ENCODE assay signal across 15 cellular contexts in genomic region chr4:56464581-56464980, GRCh38. TPM values are rescaled to one million over a fixed set of nuclear protein-coding genes. Genes with fewer than 3 reads are reported as not detected.
A peak's percentile ranks its signal among the peaks of the same experiment; 100 is the strongest.
DNase-seq lines count a peak whose midpoint lies in the region; ATAC-seq and TF ChIP-seq lines count a peak whose summit lies in the region.
"Had no signal": no experiment of that assay in that cellular context is flagged by ENCODE, and none has a peak within 500 bp of the region (broad histone marks: within the 10 kb centered on the region; RNA-seq: fewer than 3 reads in every experiment).

No MANE protein-coding gene starts in this region.

- H3K36me3 Mint-ChIP-seq in Caco-2 (ENCODE audit: insufficient read depth, unreplicated experiment): peaks cover 71% of the 10 kb centered on the region
- peaks cover 48% of the 10 kb centered on the region for H3K36me3 Mint-ChIP-seq in activated naive CD8-positive, alpha-beta T cell treated with anti-CD3 and anti-CD28 coated beads for 36 hours
- H3K36me3 Mint-ChIP-seq in natural killer cell: peaks cover 10% of the 10 kb centered on the region
- H3K36me3 Mint-ChIP-seq in activated CD4-positive, alpha-beta memory T cell treated with anti-CD3 and anti-CD28 coated beads, Interleukin-2, amount 10 ng/mL, durations not matched to agents 7 days and 5 days (ENCODE audit: low read depth): peaks cover 38% of the 10 kb centered on the region

- H3K4me2 ChIP-seq in Karpas-422 (ENCODE audit: low read depth, low read length, poor library complexity, severe bottlenecking): peak overlapping the region; percentile 85

- H3K4me3 ChIP-seq in Caco-2 (ENCODE audit: low read depth, low read length) (no peak overlapping the region), Karpas-422 (ENCODE audit: low read length) (no peak overlapping the region)
- H3K4me3 ChIP-seq: gastroesophageal sphincter, Peyer's patch had no signal

- no peaks in the 10 kb centered on the region for H3K9me3 Mint-ChIP-seq in Caco-2 (ENCODE audit: unreplicated experiment)
- H3K9me3 Mint-ChIP-seq in activated naive CD8-positive, alpha-beta T cell treated with anti-CD3 and anti-CD28 coated beads for 36 hours: no peaks in the 10 kb centered on the region
- no peaks in the 10 kb centered on the region for H3K9me3 Mint-ChIP-seq in natural killer cell
- H3K9me3 Mint-ChIP-seq in activated CD4-positive, alpha-beta memory T cell treated with anti-CD3 and anti-CD28 coated beads, Interleukin-2, amount 10 ng/mL, durations not matched to agents 7 days and 5 days: no peaks in the 10 kb centered on the region

- H3K27me3 ChIP-seq in Caco-2 (replicated peaks; ENCODE audit: control insufficient read depth, insufficient read depth, low read length) (no peaks in the 10 kb centered on the region), Karpas-422 (ENCODE audit: low read length) (no peaks in the 10 kb centered on the region)
- H3K27me3 ChIP-seq: gastroesophageal sphincter, Peyer's patch had no signal

- ATAC-seq in natural killer cell: no peak
- ATAC-seq: gastroesophageal sphincter, sciatic nerve had no signal

- H3K4me3 Mint-ChIP-seq in Caco-2 (ENCODE audit: unreplicated experiment): peak overlapping the region; percentile 19
- H3K4me3 Mint-ChIP-seq in activated naive CD8-positive, alpha-beta T cell treated with anti-CD3 and anti-CD28 coated beads for 36 hours: peak overlapping the region; percentile 2
- peak overlapping the region; percentile 29 for H3K4me3 Mint-ChIP-seq in natural killer cell
- H3K4me3 Mint-ChIP-seq in activated CD4-positive, alpha-beta memory T cell treated with anti-CD3 and anti-CD28 coated beads, Interleukin-2, amount 10 ng/mL, durations not matched to agents 7 days and 5 days: no peak overlapping the region

- peaks cover 41% of the 10 kb centered on the region for H3K79me2 ChIP-seq in Karpas-422 (ENCODE audit: low read length)

- no peaks in the 10 kb centered on the region for H3K9me3 ChIP-seq in Caco-2
- H3K9me3 ChIP-seq in Karpas-422 (ENCODE audit: low read length): no peaks in the 10 kb centered on the region
- H3K9me3 ChIP-seq: gastroesophageal sphincter, Peyer's patch had no signal

- CTCF ChIA-PET in Caco-2 (lab: Charles Lee): no interaction called here
- CTCF ChIA-PET in activated CD4-positive, alpha-beta memory T cell treated with anti-CD3 and anti-CD28 coated beads, Interleukin-2, amount 10 ng/mL, durations not matched to agents 7 days and 5 days (lab: Charles Lee): interaction anchor here (0.7 to 2.5 kb wide), 5 partner anchors 8 to 374 kb away, joined by 3 to 26 read pairs (median 5); partner anchors contain the start of genes PAICS and PPAT

- peaks cover 18% of the 10 kb centered on the region; the same call in 1 of the 2 replicates for H4K20me1 ChIP-seq in Karpas-422 (ENCODE audit: insufficient read depth, low read depth, low read length)

- H3K27ac ChIP-seq in Karpas-422 (ENCODE audit: low read length): no peak overlapping the region
- H3K27ac ChIP-seq: gastroesophageal sphincter, Peyer's patch had no signal

- H3K27me3 Mint-ChIP-seq in Caco-2 (ENCODE audit: insufficient read depth, unreplicated experiment) (no peaks in the 10 kb centered on the region), natural killer cell (ENCODE audit: low read depth in 2 of 2) (no peaks in the 10 kb centered on the region)
- H3K27me3 Mint-ChIP-seq in activated naive CD8-positive, alpha-beta T cell treated with anti-CD3 and anti-CD28 coated beads for 36 hours: no peaks in the 10 kb centered on the region
- H3K27me3 Mint-ChIP-seq in activated CD4-positive, alpha-beta memory T cell treated with anti-CD3 and anti-CD28 coated beads, Interleukin-2, amount 10 ng/mL, durations not matched to agents 7 days and 5 days: no peaks in the 10 kb centered on the region

- TF ChIP-seq CTCF in Caco-2 (IDR thresholded peaks at IDR 0.05; ENCODE audit: insufficient read depth in 1 of 2, low read depth in 1 of 2, low read length in 1 of 2, severe bottlenecking in 1 of 2, unreplicated experiment in 1 of 2) (no peak), natural killer cell (IDR thresholded peaks at IDR 0.05) (no peak)

- H3K4me1 ChIP-seq in Caco-2: peaks cover 20% of the 10 kb centered on the region
- peaks cover 33% of the 10 kb centered on the region for H3K4me1 ChIP-seq in Karpas-422 (ENCODE audit: low read length)

- H2AFZ ChIP-seq in Karpas-422 (ENCODE audit: low read length): no peak overlapping the region

- H3K36me3 ChIP-seq in Caco-2 (ENCODE audit: control insufficient read depth, insufficient read depth, low read length) (peaks cover 2% of the 10 kb centered on the region; the same call in 1 of the 2 replicates), Karpas-422 (ENCODE audit: insufficient read depth, low read length) (peaks cover 33% of the 10 kb centered on the region; the same call in 1 of the 2 replicates)

- H3K9ac ChIP-seq in Karpas-422 (ENCODE audit: low read length): no peak overlapping the region

- H3K27ac Mint-ChIP-seq in Caco-2 (ENCODE audit: unreplicated experiment) (peak overlapping the region; percentile 17), natural killer cell (peak overlapping the region in 1 of 2 donors; percentile 19)
- no peak overlapping the region for H3K27ac Mint-ChIP-seq in activated naive CD8-positive, alpha-beta T cell treated with anti-CD3 and anti-CD28 coated beads for 36 hours
- no peak overlapping the region for H3K27ac Mint-ChIP-seq in activated CD4-positive, alpha-beta memory T cell treated with anti-CD3 and anti-CD28 coated beads, Interleukin-2, amount 10 ng/mL, durations not matched to agents 7 days and 5 days

- peaks cover 6% of the 10 kb centered on the region for H3K4me1 Mint-ChIP-seq in Caco-2 (ENCODE audit: low read depth, unreplicated experiment)
- H3K4me1 Mint-ChIP-seq in activated naive CD8-positive, alpha-beta T cell treated with anti-CD3 and anti-CD28 coated beads for 36 hours: peaks cover 51% of the 10 kb centered on the region
- peaks cover 50 to 57% of the 10 kb centered on the region in 2 donors for H3K4me1 Mint-ChIP-seq in natural killer cell
- H3K4me1 Mint-ChIP-seq in activated CD4-positive, alpha-beta memory T cell treated with anti-CD3 and anti-CD28 coated beads, Interleukin-2, amount 10 ng/mL, durations not matched to agents 7 days and 5 days: peaks cover 45% of the 10 kb centered on the region

- intact Hi-C loops in Caco-2 (cut with micrococcal nuclease; ENCODE audit: unreplicated experiment) (no loop called here), natural killer cell (cut with micrococcal nuclease) (no loop called here)

- POLR2A ChIA-PET in Caco-2 (lab: Charles Lee): no interaction called here
- POLR2A ChIA-PET in activated CD4-positive, alpha-beta memory T cell treated with anti-CD3 and anti-CD28 coated beads, Interleukin-2, amount 10 ng/mL, durations not matched to agents 7 days and 5 days (lab: Charles Lee): interaction anchor here (1.1 to 2.5 kb wide), 2 partner anchors 13 to 28 kb away, joined by 3 to 53 read pairs; partner anchors contain the start of genes PAICS and PPAT

- BruUV-seq in Caco-2 (replicated peaks; lab: Mats Ljungman, UMichigan): no TSS peak

- H3K9me2 ChIP-seq in Karpas-422 (replicated peaks; ENCODE audit: insufficient read depth, low read length): no peaks in the 10 kb centered on the region

- DNase-seq in Caco-2: no peak
- no peak for DNase-seq in Karpas-422
- no peak for DNase-seq in activated naive CD8-positive, alpha-beta T cell treated with anti-CD3 and anti-CD28 coated beads for 36 hours
- DNase-seq in natural killer cell: no peak
- no peak for DNase-seq in activated CD4-positive, alpha-beta memory T cell treated with anti-CD3 and anti-CD28 coated beads, Interleukin-2, amount 10 ng/mL, durations not matched to agents 7 days and 5 days
- DNase-seq in DMS79 treated with DMSO at 0.1 percent for 48 hours (lab: John Stamatoyannopoulos, UW): no peak
- no peak for DNase-seq in stimulated activated CD4-positive, alpha-beta T cell treated with anti-CD3 and anti-CD28 coated beads, Interleukin-2, amount 100 ng/mL, for 48 hours
- DNase-seq: activated CD4-positive, alpha-beta T cell treated with anti-CD3 and anti-CD28 coated beads for 4 hours; activated naive CD4-positive, alpha-beta T cell; NCI-H1092 treated with DMSO at 0.1 percent for 48 hours; NCI-H226; Peyer's patch; T-helper 2 cell had no signal

RNA-seq across cellular contexts. Expression of gene SRP72, which starts 2.8 kb away (rescaled TPM):
- 116 and 126 TPM in 2 replicates for total RNA-seq in Caco-2 (2022)
- total RNA-seq in Karpas-422 (2014; rRNA removed; shearing (Covaris generic); ENCODE audit: low replicate concordance): 78.1 and 82.4 TPM in 2 replicates
- 100 to 1,000 TPM; 209 to 211 TPM for total RNA-seq in activated naive CD8-positive, alpha-beta T cell treated with anti-CD3 and anti-CD28 coated beads for 36 hours
- total RNA-seq in natural killer cell: 100 to 1,000 TPM; 102 to 131 (median 120) TPM
- 100 to 1,000 TPM; 140 to 142 TPM for total RNA-seq in activated CD4-positive, alpha-beta memory T cell treated with anti-CD3 and anti-CD28 coated beads, Interleukin-2, amount 10 ng/mL, durations not matched to agents 7 days and 5 days

RNA-seq across cellular contexts. Expression of gene PAICS, which starts 28.5 kb away (rescaled TPM):
- total RNA-seq in Caco-2 (2022) (237 and 239 TPM in 2 replicates), natural killer cell (10 to 100 TPM; 15.8 to 20.0 (median 17.6) TPM)
- 81.8 and 155 TPM in 2 replicates for total RNA-seq in Karpas-422 (2014; rRNA removed; shearing (Covaris generic); ENCODE audit: low replicate concordance)
- total RNA-seq in activated naive CD8-positive, alpha-beta T cell treated with anti-CD3 and anti-CD28 coated beads for 36 hours: 100 to 1,000 TPM; 472 TPM
- total RNA-seq in activated CD4-positive, alpha-beta memory T cell treated with anti-CD3 and anti-CD28 coated beads, Interleukin-2, amount 10 ng/mL, durations not matched to agents 7 days and 5 days: 100 to 1,000 TPM; 115 to 118 TPM

RNA-seq across cellular contexts. Expression of gene PPAT, which starts 29.2 kb away (rescaled TPM):
- 55.6 and 60.7 TPM in 2 replicates for total RNA-seq in Caco-2 (2022)
- total RNA-seq in Karpas-422 (2014; rRNA removed; shearing (Covaris generic); ENCODE audit: low replicate concordance): 34.1 and 44.9 TPM in 2 replicates
- total RNA-seq in activated naive CD8-positive, alpha-beta T cell treated with anti-CD3 and anti-CD28 coated beads for 36 hours: 10 to 100 TPM; 68.9 to 69.0 TPM
- 1 to 10 TPM; 4.3 to 8.9 (median 6.2) TPM for total RNA-seq in natural killer cell
- total RNA-seq in activated CD4-positive, alpha-beta memory T cell treated with anti-CD3 and anti-CD28 coated beads, Interleukin-2, amount 10 ng/mL, durations not matched to agents 7 days and 5 days: 10 to 100 TPM; 21.6 to 22.7 TPM

RNA-seq across cellular contexts. Expression of gene ARL9, which starts 41.0 kb away (rescaled TPM):
- 0.26 and 0.36 TPM in 2 replicates for total RNA-seq in Caco-2 (2022)
- not detected in 2 replicates for total RNA-seq in Karpas-422 (2014; rRNA removed; shearing (Covaris generic); ENCODE audit: low replicate concordance)
- under 1 TPM; 0.45 to 0.46 TPM for total RNA-seq in activated naive CD8-positive, alpha-beta T cell treated with anti-CD3 and anti-CD28 coated beads for 36 hours
- total RNA-seq in natural killer cell: under 1 TPM in 2 of 3 donors, not detected in 1; 0.27 to 0.49 TPM
- under 1 TPM in 1 of 2 experiments, not detected in 1; 0.23 TPM for total RNA-seq in activated CD4-positive, alpha-beta memory T cell treated with anti-CD3 and anti-CD28 coated beads, Interleukin-2, amount 10 ng/mL, durations not matched to agents 7 days and 5 days
- total RNA-seq: Peyer's patch, sciatic nerve had no signal
